In the genomic region with DNA sequence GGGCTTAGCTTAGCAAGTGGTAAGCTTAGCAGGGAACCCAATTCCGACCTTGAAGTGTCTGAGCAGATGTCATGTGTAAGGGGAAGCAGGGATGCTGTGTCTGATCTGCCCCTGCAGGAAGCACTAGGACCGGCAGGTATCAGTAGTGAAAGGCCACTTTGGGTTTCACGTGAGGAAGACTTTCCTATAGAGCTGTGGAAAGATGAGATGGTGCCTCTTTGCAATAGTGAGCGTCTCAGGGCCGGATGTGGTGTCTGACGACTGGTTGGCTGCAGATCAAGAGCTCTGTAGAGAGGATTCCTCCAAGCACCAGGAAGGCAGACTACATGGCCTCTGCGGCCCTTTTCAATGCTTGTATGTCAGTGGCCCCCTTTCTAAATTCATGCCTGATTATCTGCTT, we compare ENCODE assay signal across 11 cellular contexts.
DNase-seq lines count a peak whose midpoint lies in the region; ATAC-seq lines count a peak whose summit lies in the region.
"Had no signal": no experiment of that assay in that cellular context is flagged by ENCODE, and none has a peak within 500 bp of the region (broad histone marks: within the 10 kb centered on the region; RNA-seq: fewer than 3 reads in every experiment).

No MANE protein-coding gene starts in this region.

- DNase-seq in stimulated activated CD4-positive, alpha-beta T cell treated with anti-CD3 and anti-CD28 coated beads, Interleukin-15, amount 100 ng/mL, for 24 hours, result peak; percentile 41
- DNase-seq in stimulated activated CD4-positive, alpha-beta T cell treated with anti-CD3 and anti-CD28 coated beads, Interleukin-4, amount 100 ng/mL, for 1 hour, result no peak
- peak; percentile 37 to 43 for DNase-seq in activated CD4-positive, alpha-beta T cell treated with anti-CD3 and anti-CD28 coated beads for 4 hours
- peak; percentile 6 for DNase-seq in effector CD4-positive, alpha-beta T cell
- no peak for DNase-seq in stimulated activated naive CD8-positive, alpha-beta T cell treated with anti-CD3 and anti-CD28 coated beads, Interleukin-15, amount 100 ng/mL, for 72 hours
- DNase-seq in NOMO-1 treated with DMSO at 0.1 percent for 48 hours (lab: John Stamatoyannopoulos, UW; ENCODE audit: unreplicated experiment), result no peak
- DNase-seq in NCI-H1930 (lab: John Stamatoyannopoulos, UW), result no peak
- DNase-seq in left lobe of liver (ENCODE audit: low spot score), result no peak
- DNase-seq: anterior cingulate cortex, heart right ventricle, NCI-H1694 treated with DMSO at 0.1 percent for 48 hours had no signal

- H3K27me3 Mint-ChIP-seq in stimulated activated naive CD8-positive, alpha-beta T cell treated with anti-CD3 and anti-CD28 coated beads, Interleukin-15, amount 100 ng/mL, for 72 hours, result peaks cover 37% of the 10 kb centered on the region

- no peak overlapping the region for H3K27ac Mint-ChIP-seq in stimulated activated naive CD8-positive, alpha-beta T cell treated with anti-CD3 and anti-CD28 coated beads, Interleukin-15, amount 100 ng/mL, for 72 hours

- H3K4me1 Mint-ChIP-seq in stimulated activated naive CD8-positive, alpha-beta T cell treated with anti-CD3 and anti-CD28 coated beads, Interleukin-15, amount 100 ng/mL, for 72 hours, result no peaks in the 10 kb centered on the region

- H3K4me3 Mint-ChIP-seq in stimulated activated naive CD8-positive, alpha-beta T cell treated with anti-CD3 and anti-CD28 coated beads, Interleukin-15, amount 100 ng/mL, for 72 hours, result no peak overlapping the region

- H3K9me3 Mint-ChIP-seq in stimulated activated naive CD8-positive, alpha-beta T cell treated with anti-CD3 and anti-CD28 coated beads, Interleukin-15, amount 100 ng/mL, for 72 hours, result peaks cover 4 to 16% of the 10 kb centered on the region in 2 donors

- ATAC-seq in stimulated activated naive CD8-positive, alpha-beta T cell treated with anti-CD3 and anti-CD28 coated beads, Interleukin-15, amount 100 ng/mL, for 72 hours, result peak; percentile 64
- no peak for ATAC-seq in left lobe of liver
- ATAC-seq: heart right ventricle had no signal

Comparison
In these comparisons a context has a peak if more than half of its experiments do, and no peak if none do; other contexts are left out.
1. DNase-seq: peak in stimulated activated CD4-positive, alpha-beta T cell treated with anti-CD3 and anti-CD28 coated beads, Interleukin-15, amount 100 ng/mL, for 24 hours (single experiment), activated CD4-positive, alpha-beta T cell treated with anti-CD3 and anti-CD28 coated beads for 4 hours (2 of 2) and effector CD4-positive, alpha-beta T cell (single experiment); none in stimulated activated CD4-positive, alpha-beta T cell treated with anti-CD3 and anti-CD28 coated beads, Interleukin-4, amount 100 ng/mL, for 1 hour (single experiment), stimulated activated naive CD8-positive, alpha-beta T cell treated with anti-CD3 and anti-CD28 coated beads, Interleukin-15, amount 100 ng/mL, for 72 hours (0 of 2), NOMO-1 treated with DMSO at 0.1 percent for 48 hours (single experiment), NCI-H1930 (0 of 2) and left lobe of liver (single experiment).